ENCODE assay signal across 8 cellular contexts in genomic region chr22:28186641-28187040, GRCh38.
"Had no signal": no experiment of that assay in that cellular context is flagged by ENCODE, and none has a peak within 500 bp of the region (broad histone marks: within the 10 kb centered on the region; RNA-seq: fewer than 3 reads in every experiment).

No MANE protein-coding gene starts in this region.

- ATAC-seq: GM12878 had no signal

- H3K4me3 ChIP-seq: GM12878 had no signal

- FAIRE-seq: G401.6, GM12878, GM12891, GM12892, GM18507, GM19239 had no signal

- DNase-seq: GDM1, GF-D8 had no signal
